ENCODE assay signal across 8 cellular contexts in genomic region chr4:26757751-26758150, GRCh38.
"Had no signal": no experiment of that assay in that cellular context is flagged by ENCODE, and none has a peak within 500 bp of the region (broad histone marks: within the 10 kb centered on the region; RNA-seq: fewer than 3 reads in every experiment).

No MANE protein-coding gene starts in this region.

- DNase-seq: IMR-90, KBM-7, KG1 had no signal

- H3K4me3 Mint-ChIP-seq: IgD-negative memory B cell had no signal

- H3K4me3 ChIP-seq: K562 had no signal

- H3K27me3 Mint-ChIP-seq: IgD-negative memory B cell had no signal

- H3K9me3 Mint-ChIP-seq: IgD-negative memory B cell had no signal

- H3K27ac Mint-ChIP-seq: IgD-negative memory B cell had no signal

- H3K4me1 Mint-ChIP-seq: IgD-negative memory B cell had no signal

- ATAC-seq: HepG2, K562 had no signal

- H3K27ac ChIP-seq: HL-60 had no signal

- FAIRE-seq: HepG2, HTR-8/SVneo, K562 had no signal
